1 cellular context compared by ENCODE assay signal in the genomic region with DNA sequence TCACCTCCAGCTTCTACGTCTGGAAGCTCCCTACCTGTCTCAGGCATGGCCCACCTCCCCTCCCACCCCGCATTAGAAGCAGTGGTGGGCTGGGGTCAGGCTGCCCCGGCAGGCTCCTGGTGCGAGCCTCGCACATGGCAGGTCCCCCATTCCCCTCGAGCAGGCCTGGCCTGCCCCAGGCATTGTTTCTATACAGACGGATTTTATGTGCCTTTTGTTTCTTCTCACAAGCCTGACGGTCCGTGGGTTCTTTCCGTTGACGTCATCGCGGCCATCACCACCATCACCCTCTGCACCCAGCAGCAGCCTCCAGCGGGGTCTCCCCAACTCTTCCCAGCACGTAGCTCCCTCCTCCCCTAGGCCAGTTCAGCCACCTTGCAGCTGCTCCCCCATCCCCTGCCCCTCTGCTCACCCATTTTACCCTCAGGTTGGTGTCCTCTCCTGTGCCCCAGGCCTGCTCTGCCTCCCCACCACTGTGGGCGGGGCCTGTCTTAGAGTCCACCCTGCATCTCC.
TF ChIP-seq lines count a peak whose summit lies in the region.

No MANE protein-coding gene starts in this region.

TF ChIP-seq in GM23338, 12 proteins besides CTCF, POLR2A, EP300 and RAD21 (continued from another document):
- TF ChIP-seq, protein P1, sequence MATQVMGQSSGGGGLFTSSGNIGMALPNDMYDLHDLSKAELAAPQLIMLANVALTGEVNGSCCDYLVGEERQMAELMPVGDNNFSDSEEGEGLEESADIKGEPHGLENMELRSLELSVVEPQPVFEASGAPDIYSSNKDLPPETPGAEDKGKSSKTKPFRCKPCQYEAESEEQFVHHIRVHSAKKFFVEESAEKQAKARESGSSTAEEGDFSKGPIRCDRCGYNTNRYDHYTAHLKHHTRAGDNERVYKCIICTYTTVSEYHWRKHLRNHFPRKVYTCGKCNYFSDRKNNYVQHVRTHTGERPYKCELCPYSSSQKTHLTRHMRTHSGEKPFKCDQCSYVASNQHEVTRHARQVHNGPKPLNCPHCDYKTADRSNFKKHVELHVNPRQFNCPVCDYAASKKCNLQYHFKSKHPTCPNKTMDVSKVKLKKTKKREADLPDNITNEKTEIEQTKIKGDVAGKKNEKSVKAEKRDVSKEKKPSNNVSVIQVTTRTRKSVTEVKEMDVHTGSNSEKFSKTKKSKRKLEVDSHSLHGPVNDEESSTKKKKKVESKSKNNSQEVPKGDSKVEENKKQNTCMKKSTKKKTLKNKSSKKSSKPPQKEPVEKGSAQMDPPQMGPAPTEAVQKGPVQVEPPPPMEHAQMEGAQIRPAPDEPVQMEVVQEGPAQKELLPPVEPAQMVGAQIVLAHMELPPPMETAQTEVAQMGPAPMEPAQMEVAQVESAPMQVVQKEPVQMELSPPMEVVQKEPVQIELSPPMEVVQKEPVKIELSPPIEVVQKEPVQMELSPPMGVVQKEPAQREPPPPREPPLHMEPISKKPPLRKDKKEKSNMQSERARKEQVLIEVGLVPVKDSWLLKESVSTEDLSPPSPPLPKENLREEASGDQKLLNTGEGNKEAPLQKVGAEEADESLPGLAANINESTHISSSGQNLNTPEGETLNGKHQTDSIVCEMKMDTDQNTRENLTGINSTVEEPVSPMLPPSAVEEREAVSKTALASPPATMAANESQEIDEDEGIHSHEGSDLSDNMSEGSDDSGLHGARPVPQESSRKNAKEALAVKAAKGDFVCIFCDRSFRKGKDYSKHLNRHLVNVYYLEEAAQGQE (IDR thresholded peaks at IDR 0.05; ENCODE audit: unreplicated experiment): no peak
- no peak for TF ChIP-seq POLR2AphosphoS5 (IDR thresholded peaks at IDR 0.05; ENCODE audit: low read depth)
- no peak for TF ChIP-seq EZH2phosphoT487 (IDR thresholded peaks at IDR 0.05; ENCODE audit: unreplicated experiment)
TF ChIP-seq in GM23338: peak in this region for 0.
